In the genomic region with DNA sequence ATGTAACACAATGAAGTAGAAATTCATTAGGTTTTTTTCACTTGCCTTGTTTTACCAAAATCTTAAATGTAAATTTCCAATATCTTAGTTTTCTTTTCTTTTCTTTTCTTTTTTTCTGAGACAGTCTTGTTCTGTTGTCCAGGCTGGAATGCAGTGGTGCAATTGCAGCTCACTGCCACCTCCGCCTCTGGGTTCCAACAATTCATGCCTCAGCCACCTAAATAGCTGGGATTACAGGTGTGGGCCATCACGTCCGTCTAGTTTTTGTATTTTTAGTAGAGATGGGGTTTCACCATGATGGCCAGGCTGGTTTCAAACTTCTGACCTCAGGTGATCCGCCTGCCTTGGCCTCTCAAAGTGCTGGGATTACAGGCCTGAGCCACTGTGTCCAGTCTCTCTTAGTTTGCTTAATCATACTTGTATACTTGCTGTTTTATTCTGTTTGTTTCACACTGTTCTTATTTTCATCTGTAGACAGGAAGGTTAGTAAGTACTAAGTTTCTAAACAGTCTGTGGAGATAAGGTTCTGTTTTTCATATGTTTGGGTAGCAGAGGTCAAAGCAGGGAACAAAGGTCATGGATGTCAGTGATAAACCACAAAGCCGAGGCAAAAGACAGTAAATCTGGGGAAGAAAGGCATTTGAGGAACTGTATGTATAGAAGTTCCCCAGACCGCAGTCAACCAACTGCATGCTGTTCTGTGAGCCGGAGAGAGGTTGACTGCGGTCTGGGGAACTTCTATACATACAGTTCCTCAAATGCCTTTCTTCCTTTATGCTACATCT, we compare ENCODE assay signal across 10 cellular contexts.
A peak's percentile ranks its signal among the peaks of the same experiment; 100 is the strongest.
DNase-seq lines count a peak whose midpoint lies in the region; ATAC-seq and TF ChIP-seq lines count a peak whose summit lies in the region.
"Had no signal": no experiment of that assay in that cellular context is flagged by ENCODE, and none has a peak within 500 bp of the region (broad histone marks: within the 10 kb centered on the region; RNA-seq: fewer than 3 reads in every experiment).

No MANE protein-coding gene starts in this region.

- H3K9me2 ChIP-seq in hepatocyte (replicated peaks; ENCODE audit: insufficient read depth), result no peaks in the 10 kb centered on the region

- H3K27ac Mint-ChIP-seq in CD14-positive monocyte, result peak overlapping the region; percentile 90 to 96 (median 94)
- no peak overlapping the region for H3K27ac Mint-ChIP-seq in CD4-positive, alpha-beta memory T cell
- no peak overlapping the region for H3K27ac Mint-ChIP-seq in activated T-cell treated with anti-CD3 and anti-CD28 coated beads, Interleukin-2, amount 50 U/mL, for 24 hours
- H3K27ac Mint-ChIP-seq: activated naive CD8-positive, alpha-beta T cell treated with anti-CD3 and anti-CD28 coated beads, Interleukin-2, amount 10 ng/mL, durations not matched to agents 7 days and 5 days had no signal

- intact Hi-C loops in CD14-positive monocyte (cut with micrococcal nuclease), result loop anchor here (5.0 to 10.0 kb wide), 2 partner anchors 159 to 166 kb away; no protein-coding TSS in a partner anchor
- intact Hi-C loops in CD4-positive, alpha-beta memory T cell (cut with micrococcal nuclease), result no loop called here

- H3K4me3 Mint-ChIP-seq in CD14-positive monocyte, result peak overlapping the region; percentile 56 to 77
- H3K4me3 Mint-ChIP-seq in activated T-cell treated with anti-CD3 and anti-CD28 coated beads, Interleukin-2, amount 50 U/mL, for 4 hours, result no peak overlapping the region
- no peak overlapping the region for H3K4me3 Mint-ChIP-seq in CD4-positive, alpha-beta memory T cell
- no peak overlapping the region for H3K4me3 Mint-ChIP-seq in activated T-cell treated with anti-CD3 and anti-CD28 coated beads, Interleukin-2, amount 50 U/mL, for 24 hours
- H3K4me3 Mint-ChIP-seq: activated naive CD8-positive, alpha-beta T cell treated with anti-CD3 and anti-CD28 coated beads, Interleukin-2, amount 10 ng/mL, durations not matched to agents 7 days and 5 days; CD4-positive, CD25-positive, alpha-beta regulatory T cell had no signal

- POLR2A ChIA-PET in CD4-positive, alpha-beta memory T cell (lab: Charles Lee; ENCODE audit: partially characterized antibody), result no interaction called here

- peaks cover 8 to 12% of the 10 kb centered on the region in 2 donors for H3K36me3 Mint-ChIP-seq in CD14-positive monocyte
- H3K36me3 Mint-ChIP-seq in activated T-cell treated with anti-CD3 and anti-CD28 coated beads, Interleukin-2, amount 50 U/mL, for 4 hours (ENCODE audit: insufficient read depth), result no peaks in the 10 kb centered on the region
- no peaks in the 10 kb centered on the region for H3K36me3 Mint-ChIP-seq in CD4-positive, alpha-beta memory T cell
- no peaks in the 10 kb centered on the region for H3K36me3 Mint-ChIP-seq in activated T-cell treated with anti-CD3 and anti-CD28 coated beads, Interleukin-2, amount 50 U/mL, for 24 hours (ENCODE audit: low read depth)
- H3K36me3 Mint-ChIP-seq: activated naive CD8-positive, alpha-beta T cell treated with anti-CD3 and anti-CD28 coated beads, Interleukin-2, amount 10 ng/mL, durations not matched to agents 7 days and 5 days had no signal

- peaks cover 54% of the 10 kb centered on the region for H3K4me1 Mint-ChIP-seq in CD14-positive monocyte
- peaks cover 8% of the 10 kb centered on the region for H3K4me1 Mint-ChIP-seq in activated T-cell treated with anti-CD3 and anti-CD28 coated beads, Interleukin-2, amount 50 U/mL, for 4 hours (ENCODE audit: low read depth)
- peaks cover 2 to 9% (median 7%) of the 10 kb centered on the region in 4 donors for H3K4me1 Mint-ChIP-seq in CD4-positive, alpha-beta memory T cell
- peaks cover 8% of the 10 kb centered on the region for H3K4me1 Mint-ChIP-seq in activated T-cell treated with anti-CD3 and anti-CD28 coated beads, Interleukin-2, amount 50 U/mL, for 24 hours (ENCODE audit: low read depth)

- H3K4me3 ChIP-seq in HL-60 (replicated peaks; ENCODE audit: insufficient read depth, low read length) (no peak overlapping the region), hepatocyte (no peak overlapping the region)
- no peak overlapping the region for H3K4me3 ChIP-seq in CD4-positive, alpha-beta memory T cell (ENCODE audit: low read length in 2 of 2)

- CTCF ChIA-PET in CD4-positive, alpha-beta memory T cell (lab: Charles Lee; ENCODE audit: partially characterized antibody), result no interaction called here

- no peaks in the 10 kb centered on the region for H3K36me3 ChIP-seq in hepatocyte (replicated peaks; ENCODE audit: insufficient read depth, low read depth)
- no peaks in the 10 kb centered on the region for H3K36me3 ChIP-seq in CD4-positive, alpha-beta memory T cell (ENCODE audit: insufficient read depth, low read length)

- H3K27me3 ChIP-seq in HL-60 (ENCODE audit: insufficient read depth, poor library complexity, severe bottlenecking) (peaks cover 18% of the 10 kb centered on the region), hepatocyte (no peaks in the 10 kb centered on the region)
- H3K27me3 ChIP-seq in CD4-positive, alpha-beta memory T cell (ENCODE audit: insufficient read depth, low read length), result peaks cover 8% of the 10 kb centered on the region

- DNase-seq in CD14-positive monocyte (ENCODE audit: low spot score), result peak; percentile 82
- peak; percentile 30 to 91 for DNase-seq in HL-60 (ENCODE audit: low read depth in 1 of 2, low spot score in 1 of 2)
- DNase-seq in hepatocyte (ENCODE audit: low spot score), result no peak
- no peak for DNase-seq in activated T-cell treated with anti-CD3 and anti-CD28 coated beads, Interleukin-2, amount 50 U/mL, for 4 hours
- no peak for DNase-seq in CD4-positive, alpha-beta memory T cell
- no peak for DNase-seq in hypothalamus (lab: John Stamatoyannopoulos, UW)
- DNase-seq in activated T-cell treated with anti-CD3 and anti-CD28 coated beads, Interleukin-2, amount 50 U/mL, for 24 hours, result no peak
- DNase-seq: activated naive CD8-positive, alpha-beta T cell treated with anti-CD3 and anti-CD28 coated beads, Interleukin-2, amount 10 ng/mL, durations not matched to agents 7 days and 5 days; CD4-positive, CD25-positive, alpha-beta regulatory T cell had no signal

- H3K9me3 ChIP-seq in hepatocyte (ENCODE audit: low read depth), result no peaks in the 10 kb centered on the region
- no peaks in the 10 kb centered on the region for H3K9me3 ChIP-seq in CD4-positive, alpha-beta memory T cell (ENCODE audit: control insufficient read depth in 1 of 2, low read length in 2 of 2)

- 48% methylated on average over 8 of the region's 8 CpGs for WGBS in hepatocyte (ENCODE audit: low lambda C conversion rate, missing lambda C conversion rate)

- H3K4me2 ChIP-seq in hepatocyte, result no peak overlapping the region

- peaks cover 17 to 28% (median 20%) of the 10 kb centered on the region in 3 donors for H3K27me3 Mint-ChIP-seq in CD14-positive monocyte (ENCODE audit: low read depth in 3 of 3)
- peaks cover 38% of the 10 kb centered on the region for H3K27me3 Mint-ChIP-seq in activated T-cell treated with anti-CD3 and anti-CD28 coated beads, Interleukin-2, amount 50 U/mL, for 4 hours (ENCODE audit: low read depth)
- peaks cover 38 to 39% of the 10 kb centered on the region in 2 donors for H3K27me3 Mint-ChIP-seq in CD4-positive, alpha-beta memory T cell
- H3K27me3 Mint-ChIP-seq in activated T-cell treated with anti-CD3 and anti-CD28 coated beads, Interleukin-2, amount 50 U/mL, for 24 hours, result peaks cover 60% of the 10 kb centered on the region

- peaks cover 14% of the 10 kb centered on the region for H3K4me1 ChIP-seq in hepatocyte (ENCODE audit: insufficient read depth)
- no peaks in the 10 kb centered on the region for H3K4me1 ChIP-seq in CD4-positive, alpha-beta memory T cell (ENCODE audit: insufficient read depth, low read length)

- H3K9me3 Mint-ChIP-seq in CD14-positive monocyte, result peaks cover 0 to 5% (median 2%) of the 10 kb centered on the region in 7 donors
- no peaks in the 10 kb centered on the region for H3K9me3 Mint-ChIP-seq in activated T-cell treated with anti-CD3 and anti-CD28 coated beads, Interleukin-2, amount 50 U/mL, for 4 hours
- H3K9me3 Mint-ChIP-seq in CD4-positive, alpha-beta memory T cell, result peaks cover 0 to 4% (median 0%) of the 10 kb centered on the region in 8 donors
- no peaks in the 10 kb centered on the region for H3K9me3 Mint-ChIP-seq in activated T-cell treated with anti-CD3 and anti-CD28 coated beads, Interleukin-2, amount 50 U/mL, for 24 hours
- H3K9me3 Mint-ChIP-seq: activated naive CD8-positive, alpha-beta T cell treated with anti-CD3 and anti-CD28 coated beads, Interleukin-2, amount 10 ng/mL, durations not matched to agents 7 days and 5 days had no signal

- no peak overlapping the region for H2AFZ ChIP-seq in hepatocyte

- peak; percentile 74 for ATAC-seq in GM21529 (IDR thresholded peaks at IDR 0.05; ENCODE audit: unreplicated experiment)
- no peak for ATAC-seq in activated T-cell treated with anti-CD3 and anti-CD28 coated beads, Interleukin-2, amount 50 U/mL, for 4 hours

- TF ChIP-seq CTCF in CD14-positive monocyte (IDR thresholded peaks at IDR 0.05) (no peak), HL-60 (IDR thresholded peaks at IDR 0.05; ENCODE audit: insufficient read depth, low read length) (no peak), hepatocyte (IDR thresholded peaks at IDR 0.05; ENCODE audit: poor library complexity) (no peak)

- no peaks in the 10 kb centered on the region for H4K20me1 ChIP-seq in hepatocyte (ENCODE audit: insufficient read depth, poor library complexity, severe bottlenecking)

- H3K27ac ChIP-seq in HL-60 (replicated peaks) (no peak overlapping the region), hepatocyte (peak overlapping the region; percentile 31)
- no peak overlapping the region for H3K27ac ChIP-seq in CD4-positive, alpha-beta memory T cell (ENCODE audit: low read depth, low read length)

- peaks cover 35% of the 10 kb centered on the region for H3K79me2 ChIP-seq in hepatocyte

Comparison
In these comparisons a context has a peak if more than half of its experiments do, and no peak if none do; other contexts are left out.
1. DNase-seq: peak in CD14-positive monocyte (single experiment) and HL-60 (2 of 2); none in hepatocyte (single experiment), activated T-cell treated with anti-CD3 and anti-CD28 coated beads, Interleukin-2, amount 50 U/mL, for 4 hours (single experiment), CD4-positive, alpha-beta memory T cell (0 of 5), hypothalamus (0 of 51) and activated T-cell treated with anti-CD3 and anti-CD28 coated beads, Interleukin-2, amount 50 U/mL, for 24 hours (single experiment).
2. H3K27ac Mint-ChIP-seq: peak in CD14-positive monocyte (7 of 7); none in CD4-positive, alpha-beta memory T cell (0 of 7) and activated T-cell treated with anti-CD3 and anti-CD28 coated beads, Interleukin-2, amount 50 U/mL, for 24 hours (single experiment).
3. H3K4me3 Mint-ChIP-seq: peak in CD14-positive monocyte (2 of 2); none in activated T-cell treated with anti-CD3 and anti-CD28 coated beads, Interleukin-2, amount 50 U/mL, for 4 hours (single experiment), CD4-positive, alpha-beta memory T cell (0 of 8) and activated T-cell treated with anti-CD3 and anti-CD28 coated beads, Interleukin-2, amount 50 U/mL, for 24 hours (single experiment).